ENCODE assay signal across 6 cellular contexts in the genomic region with DNA sequence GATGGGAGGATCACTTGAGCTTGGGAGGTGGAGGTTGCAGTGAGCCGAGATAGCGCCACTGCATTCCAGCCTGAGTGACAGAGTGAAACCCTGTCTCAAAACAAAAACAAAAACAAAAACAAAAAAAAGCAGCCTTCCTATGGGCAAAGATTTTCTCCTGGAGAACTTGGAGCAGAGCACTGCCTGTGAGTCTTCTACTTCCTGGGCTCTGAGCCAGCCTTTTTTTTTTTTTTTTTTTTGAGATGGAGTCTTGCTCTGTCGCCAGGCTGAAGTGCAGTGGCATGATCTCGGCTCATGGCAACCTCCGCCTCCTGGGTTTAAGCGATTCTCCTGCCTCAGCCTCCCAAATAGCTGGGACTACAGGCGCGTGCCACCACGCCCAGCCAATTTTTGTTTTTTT. TPM values are rescaled to one million over a fixed set of nuclear protein-coding genes. Genes with fewer than 3 reads are reported as not detected.
"Had no signal": no experiment of that assay in that cellular context is flagged by ENCODE, and none has a peak within 500 bp of the region (broad histone marks: within the 10 kb centered on the region; RNA-seq: fewer than 3 reads in every experiment).

No MANE protein-coding gene starts in this region.

RNA-seq across cellular contexts. Expression of a gene that starts 40.6 kb away (rescaled TPM):
- total RNA-seq: GM23248, GM23338, H1, H4, H9, HFFc6 had no signal
- polyA plus RNA-seq: GM23248, GM23338 had no signal
